In genomic region chr6:89566011-89566775, GRCh38 we compare ENCODE assay signal across 19 cellular contexts.
"Had no signal": no experiment of that assay in that cellular context is flagged by ENCODE, and none has a peak within 500 bp of the region (broad histone marks: within the 10 kb centered on the region; RNA-seq: fewer than 3 reads in every experiment).

No MANE protein-coding gene starts in this region.

- H3K27ac ChIP-seq: adrenal gland, body of pancreas, foreskin keratinocyte, WERI-Rb-1 had no signal

- ATAC-seq: body of pancreas; foreskin keratinocyte; heart left ventricle; left lobe of liver; mucosa of descending colon; naive thymus-derived CD8-positive, alpha-beta T cell had no signal

- H3K27me3 Mint-ChIP-seq: central memory CD8-positive, alpha-beta T cell; naive thymus-derived CD8-positive, alpha-beta T cell had no signal

- H3K4me1 Mint-ChIP-seq: activated CD4-positive, alpha-beta T cell treated with anti-CD3 and anti-CD28 coated beads, Interleukin-2, amount 10 ng/mL, durations not matched to agents 24 days and 14 days; central memory CD8-positive, alpha-beta T cell; naive thymus-derived CD8-positive, alpha-beta T cell had no signal

- H3K4me3 ChIP-seq: adrenal gland, body of pancreas, heart left ventricle, mucosa of descending colon, sigmoid colon had no signal

- H3K4me1 ChIP-seq: foreskin keratinocyte had no signal

- H3K27me3 ChIP-seq: adrenal gland, body of pancreas, dorsolateral prefrontal cortex, foreskin keratinocyte, heart left ventricle, sigmoid colon had no signal

- DNase-seq: activated CD4-positive, alpha-beta T cell treated with anti-CD3 and anti-CD28 coated beads, Interleukin-2, amount 10 ng/mL, durations not matched to agents 24 days and 14 days; activated CD8-positive, alpha-beta memory T cell treated with anti-CD3 and anti-CD28 coated beads for 24 hours; activated naive CD4-positive, alpha-beta T cell treated with anti-CD3 and anti-CD28 coated beads, Interleukin-2, amount 50 U/mL, for 16 hours; activated T-cell treated with anti-CD3 and anti-CD28 coated beads for 4 hours; adrenal gland; body of pancreas; foreskin keratinocyte; heart left ventricle; mammary epithelial cell; mucosa of descending colon; naive thymus-derived CD8-positive, alpha-beta T cell; sigmoid colon; stimulated activated CD4-positive, alpha-beta T cell treated with anti-CD3 and anti-CD28 coated beads, Interleukin-12 subunit alpha, Interleukin-12 subunit beta, amount 100 ng/mL, for 4 hours; stimulated activated naive CD4-positive, alpha-beta T cell; T-helper 9 cell; WERI-Rb-1 had no signal

- H3K4me3 Mint-ChIP-seq: activated CD4-positive, alpha-beta T cell treated with anti-CD3 and anti-CD28 coated beads, Interleukin-2, amount 10 ng/mL, durations not matched to agents 24 days and 14 days; central memory CD8-positive, alpha-beta T cell; naive thymus-derived CD8-positive, alpha-beta T cell had no signal

- H3K9me3 ChIP-seq: adrenal gland, body of pancreas, heart left ventricle, mucosa of descending colon, sigmoid colon had no signal

- H3K27ac Mint-ChIP-seq: activated CD4-positive, alpha-beta T cell treated with anti-CD3 and anti-CD28 coated beads, Interleukin-2, amount 10 ng/mL, durations not matched to agents 24 days and 14 days; naive thymus-derived CD8-positive, alpha-beta T cell had no signal

- H3K9me3 Mint-ChIP-seq: activated CD4-positive, alpha-beta T cell treated with anti-CD3 and anti-CD28 coated beads, Interleukin-2, amount 10 ng/mL, durations not matched to agents 24 days and 14 days; central memory CD8-positive, alpha-beta T cell; naive thymus-derived CD8-positive, alpha-beta T cell had no signal

- H3K36me3 ChIP-seq: adrenal gland, sigmoid colon, WERI-Rb-1 had no signal
